In genomic region chr2:1663621-1664020, GRCh38 we compare ENCODE assay signal across 11 cellular contexts.
"Had no signal": no experiment of that assay in that cellular context is flagged by ENCODE, and none has a peak within 500 bp of the region (broad histone marks: within the 10 kb centered on the region; RNA-seq: fewer than 3 reads in every experiment).

No MANE protein-coding gene starts in this region.

- H3K4me1 ChIP-seq: left lung, transverse colon had no signal

- DNase-seq: activated CD4-positive, alpha-beta T cell treated with anti-CD3 and anti-CD28 coated beads, Interleukin-2, amount 10 ng/mL, durations not matched to agents 7 days and 5 days; activated naive CD4-positive, alpha-beta T cell; activated naive CD8-positive, alpha-beta T cell treated with anti-CD3 and anti-CD28 coated beads, Interleukin-2, amount 50 U/mL, for 24 hours; mesendoderm; stimulated activated CD4-positive, alpha-beta T cell treated with anti-CD3 and anti-CD28 coated beads, Interleukin-15, amount 100 ng/mL, for 24 hours; stimulated activated CD4-positive, alpha-beta T cell treated with anti-CD3 and anti-CD28 coated beads, Interleukin-4, amount 100 ng/mL, for 1 hour; stimulated activated naive CD4-positive, alpha-beta T cell; transverse colon had no signal

- H3K9me3 Mint-ChIP-seq: activated CD4-positive, alpha-beta T cell treated with anti-CD3 and anti-CD28 coated beads, Interleukin-2, amount 10 ng/mL, durations not matched to agents 7 days and 5 days; activated naive CD8-positive, alpha-beta T cell treated with anti-CD3 and anti-CD28 coated beads, Interleukin-2, amount 50 U/mL, for 24 hours; activated T-helper 1 cell treated with anti-CD3 and anti-CD28 coated beads, Interleukin-12 subunit alpha, Interleukin-12 subunit beta, Interleukin-2, Interleukin-4 antibody, amounts not matched to agents 30 ng/mL and 10 ng/mL and 1 ng/mL, durations not matched to agents 14 hours and 24 hours and 36 hours had no signal

- H3K4me1 Mint-ChIP-seq: activated CD4-positive, alpha-beta T cell treated with anti-CD3 and anti-CD28 coated beads, Interleukin-2, amount 10 ng/mL, durations not matched to agents 7 days and 5 days; activated naive CD8-positive, alpha-beta T cell treated with anti-CD3 and anti-CD28 coated beads, Interleukin-2, amount 50 U/mL, for 24 hours had no signal

- H3K4me3 ChIP-seq: left lung, ovary, transverse colon had no signal

- H3K27ac Mint-ChIP-seq: activated CD4-positive, alpha-beta T cell treated with anti-CD3 and anti-CD28 coated beads, Interleukin-2, amount 10 ng/mL, durations not matched to agents 7 days and 5 days; activated naive CD8-positive, alpha-beta T cell treated with anti-CD3 and anti-CD28 coated beads, Interleukin-2, amount 50 U/mL, for 24 hours; activated T-helper 1 cell treated with anti-CD3 and anti-CD28 coated beads, Interleukin-12 subunit alpha, Interleukin-12 subunit beta, Interleukin-2, Interleukin-4 antibody, amounts not matched to agents 30 ng/mL and 10 ng/mL and 1 ng/mL, durations not matched to agents 14 hours and 24 hours and 36 hours had no signal

- H3K36me3 ChIP-seq: ovary, transverse colon had no signal

- H3K4me3 Mint-ChIP-seq: activated CD4-positive, alpha-beta T cell treated with anti-CD3 and anti-CD28 coated beads, Interleukin-2, amount 10 ng/mL, durations not matched to agents 7 days and 5 days; activated naive CD8-positive, alpha-beta T cell treated with anti-CD3 and anti-CD28 coated beads, Interleukin-2, amount 50 U/mL, for 24 hours; activated T-helper 1 cell treated with anti-CD3 and anti-CD28 coated beads, Interleukin-12 subunit alpha, Interleukin-12 subunit beta, Interleukin-2, Interleukin-4 antibody, amounts not matched to agents 30 ng/mL and 10 ng/mL and 1 ng/mL, durations not matched to agents 14 hours and 24 hours and 36 hours had no signal

- H3K27ac ChIP-seq: left lung, ovary, transverse colon had no signal

- H3K27me3 Mint-ChIP-seq: activated CD4-positive, alpha-beta T cell treated with anti-CD3 and anti-CD28 coated beads, Interleukin-2, amount 10 ng/mL, durations not matched to agents 7 days and 5 days had no signal

- ATAC-seq: activated naive CD8-positive, alpha-beta T cell treated with anti-CD3 and anti-CD28 coated beads, Interleukin-2, amount 50 U/mL, for 24 hours; left lung had no signal

- H3K27me3 ChIP-seq: left lung, ovary, transverse colon had no signal

- H3K9me3 ChIP-seq: left lung, ovary, transverse colon had no signal
